ENCODE assay signal across 9 cellular contexts in genomic region chr14:38207830-38208815, GRCh38. TPM values are rescaled to one million over a fixed set of nuclear protein-coding genes. Genes with fewer than 3 reads are reported as not detected.
A peak's percentile ranks its signal among the peaks of the same experiment; 100 is the strongest.
DNase-seq lines count a peak whose midpoint lies in the region; ATAC-seq and TF ChIP-seq lines count a peak whose summit lies in the region.
"Had no signal": no experiment of that assay in that cellular context is flagged by ENCODE, and none has a peak within 500 bp of the region (broad histone marks: within the 10 kb centered on the region; RNA-seq: fewer than 3 reads in every experiment).

A gene with protein sequence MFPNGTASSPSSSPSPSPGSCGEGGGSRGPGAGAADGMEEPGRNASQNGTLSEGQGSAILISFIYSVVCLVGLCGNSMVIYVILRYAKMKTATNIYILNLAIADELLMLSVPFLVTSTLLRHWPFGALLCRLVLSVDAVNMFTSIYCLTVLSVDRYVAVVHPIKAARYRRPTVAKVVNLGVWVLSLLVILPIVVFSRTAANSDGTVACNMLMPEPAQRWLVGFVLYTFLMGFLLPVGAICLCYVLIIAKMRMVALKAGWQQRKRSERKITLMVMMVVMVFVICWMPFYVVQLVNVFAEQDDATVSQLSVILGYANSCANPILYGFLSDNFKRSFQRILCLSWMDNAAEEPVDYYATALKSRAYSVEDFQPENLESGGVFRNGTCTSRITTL (plus strand): TSS chr14:38207904. CDS start chr14:38209390, 1,486 bp downstream.

- peak within 1 kb of the TSS; percentile 14 for H2AFZ ChIP-seq in hepatocyte

- H3K36me3 ChIP-seq in hepatocyte (replicated peaks; ENCODE audit: insufficient read depth, low read depth) (no peaks in the 10 kb centered on the region), gastrocnemius medialis (no peaks in the 10 kb centered on the region)

- DNase-seq in ELR (ENCODE audit: low read depth) (peak; percentile 59), WTC11 (ENCODE audit: low spot score) (peak; percentile 38), hepatocyte (ENCODE audit: low spot score) (peak; percentile 84), gastrocnemius medialis (no peak), cortex of kidney (lab: John Stamatoyannopoulos, UW) (no peak), globus pallidus (ENCODE audit: low spot score) (no peak), NOMO-1 treated with dmso at 0.1 percent for 144 hours (lab: John Stamatoyannopoulos, UW; ENCODE audit: unreplicated experiment) (no peak)
- DNase-seq: erythroblast had no signal

- ATAC-seq in WTC11 (peak; percentile 4), gastrocnemius medialis (no peak), HG02763 (IDR thresholded peaks at IDR 0.05; ENCODE audit: unreplicated experiment) (no peak)

- peak within 1 kb of the TSS; percentile 89 for H3K4me2 ChIP-seq in hepatocyte

- TF ChIP-seq POLR2A in gastrocnemius medialis (IDR thresholded peaks at IDR 0.05) = no peak

- in situ Hi-C loops in gastrocnemius medialis (cut with MboI; ENCODE audit: low sequenced_read_pairs in 4 of 4) = no loop called here

- H3K27ac ChIP-seq in hepatocyte (peak within 1 kb of the TSS; percentile 98), gastrocnemius medialis (no peak within 1 kb of the TSS)

- CTCF ChIA-PET in WTC11 (lab: Charles Lee) = interaction anchor here (0.5 to 1.7 kb wide), 6 partner anchors 41 to 392 kb away, joined by 3 to 8 read pairs (median 4); partner anchors contain the start of gene CLEC14A

- no peak for TF ChIP-seq CTCF in WTC11 (IDR thresholded peaks at IDR 0.05)
- no peak for TF ChIP-seq CTCF in hepatocyte (IDR thresholded peaks at IDR 0.05; ENCODE audit: poor library complexity)
- no peak for TF ChIP-seq CTCF in gastrocnemius medialis (IDR thresholded peaks at IDR 0.05 in 4 of 5, conservative IDR thresholded peaks at IDR 0.05 in 1 of 5)

- WGBS in hepatocyte (ENCODE audit: low lambda C conversion rate, missing lambda C conversion rate) = 2% methylated on average over 51 of the region's 51 CpGs

- H3K4me3 ChIP-seq in hepatocyte (peak within 1 kb of the TSS; percentile 41), gastrocnemius medialis (peak within 1 kb of the TSS; percentile 35 to 56 (median 50))

- H3K4me1 ChIP-seq in hepatocyte (ENCODE audit: insufficient read depth) (peaks cover 21% of the 10 kb centered on the region), gastrocnemius medialis (peaks cover 4 to 23% of the 10 kb centered on the region in 2 donors)

- peak within 1 kb of the TSS; percentile 67 for H3K4me3 Mint-ChIP-seq in WTC11

- peaks cover 89% of the 10 kb centered on the region for H3K27me3 Mint-ChIP-seq in WTC11 (ENCODE audit: low read depth)

- no peaks in the 10 kb centered on the region for H3K9me2 ChIP-seq in hepatocyte (replicated peaks; ENCODE audit: insufficient read depth)

- H3K79me2 ChIP-seq in hepatocyte = no peaks in the 10 kb centered on the region

- H4K20me1 ChIP-seq in hepatocyte (ENCODE audit: insufficient read depth, poor library complexity, severe bottlenecking) = no peaks in the 10 kb centered on the region

- H3K4me1 Mint-ChIP-seq in WTC11 = peaks cover 46% of the 10 kb centered on the region

- intact Hi-C loops in gastrocnemius medialis (cut with DNase I; ENCODE audit: low total_unique reads) = no loop called here

- no peak within 1 kb of the TSS for H3K27ac Mint-ChIP-seq in WTC11

- peaks cover 49% of the 10 kb centered on the region for H3K27me3 ChIP-seq in hepatocyte
- H3K27me3 ChIP-seq in gastrocnemius medialis = peaks cover 8 to 56% (median 35%) of the 10 kb centered on the region in 3 donors

- H3K36me3 Mint-ChIP-seq in WTC11 = peaks cover 2% of the 10 kb centered on the region; the same call in 1 of the 2 replicates

- peaks cover 7% of the 10 kb centered on the region for H3K9me3 Mint-ChIP-seq in WTC11

- POLR2A ChIA-PET in WTC11 (lab: Charles Lee) = interaction anchor here (0.5 to 1.8 kb wide), 8 partner anchors 9 to 1036 kb away, joined by 3 to 7 read pairs (median 3); partner anchors contain the start of gene SLC25A21

- H3K9me3 ChIP-seq in hepatocyte (ENCODE audit: low read depth) = no peaks in the 10 kb centered on the region
- no peaks in the 10 kb centered on the region for H3K9me3 ChIP-seq in gastrocnemius medialis

TF ChIP-seq in WTC11, 78 proteins besides CTCF, POLR2A, EP300 and RAD21 (continues in another document):
- TF ChIP-seq ZNF219 (CRISPR knock-in tag; IDR thresholded peaks at IDR 0.05; ENCODE audit: borderline replicate concordance) = no peak
- TF ChIP-seq, protein P1, sequence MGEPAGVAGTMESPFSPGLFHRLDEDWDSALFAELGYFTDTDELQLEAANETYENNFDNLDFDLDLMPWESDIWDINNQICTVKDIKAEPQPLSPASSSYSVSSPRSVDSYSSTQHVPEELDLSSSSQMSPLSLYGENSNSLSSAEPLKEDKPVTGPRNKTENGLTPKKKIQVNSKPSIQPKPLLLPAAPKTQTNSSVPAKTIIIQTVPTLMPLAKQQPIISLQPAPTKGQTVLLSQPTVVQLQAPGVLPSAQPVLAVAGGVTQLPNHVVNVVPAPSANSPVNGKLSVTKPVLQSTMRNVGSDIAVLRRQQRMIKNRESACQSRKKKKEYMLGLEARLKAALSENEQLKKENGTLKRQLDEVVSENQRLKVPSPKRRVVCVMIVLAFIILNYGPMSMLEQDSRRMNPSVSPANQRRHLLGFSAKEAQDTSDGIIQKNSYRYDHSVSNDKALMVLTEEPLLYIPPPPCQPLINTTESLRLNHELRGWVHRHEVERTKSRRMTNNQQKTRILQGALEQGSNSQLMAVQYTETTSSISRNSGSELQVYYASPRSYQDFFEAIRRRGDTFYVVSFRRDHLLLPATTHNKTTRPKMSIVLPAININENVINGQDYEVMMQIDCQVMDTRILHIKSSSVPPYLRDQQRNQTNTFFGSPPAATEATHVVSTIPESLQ (CRISPR knock-in tag; IDR thresholded peaks at IDR 0.05) = no peak
- TF ChIP-seq GRHL2 (CRISPR knock-in tag; IDR thresholded peaks at IDR 0.05; ENCODE audit: insufficient replicate concordance, severe bottlenecking) = no peak
- TF ChIP-seq ARID4B (CRISPR knock-in tag; IDR thresholded peaks at IDR 0.05; ENCODE audit: borderline replicate concordance) = no peak
- peak; percentile 90 for TF ChIP-seq ZMAT4 (CRISPR knock-in tag; IDR thresholded peaks at IDR 0.05)
- TF ChIP-seq, protein P2, sequence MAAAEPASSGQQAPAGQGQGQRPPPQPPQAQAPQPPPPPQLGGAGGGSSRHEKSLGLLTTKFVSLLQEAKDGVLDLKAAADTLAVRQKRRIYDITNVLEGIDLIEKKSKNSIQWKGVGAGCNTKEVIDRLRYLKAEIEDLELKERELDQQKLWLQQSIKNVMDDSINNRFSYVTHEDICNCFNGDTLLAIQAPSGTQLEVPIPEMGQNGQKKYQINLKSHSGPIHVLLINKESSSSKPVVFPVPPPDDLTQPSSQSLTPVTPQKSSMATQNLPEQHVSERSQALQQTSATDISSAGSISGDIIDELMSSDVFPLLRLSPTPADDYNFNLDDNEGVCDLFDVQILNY (CRISPR knock-in tag; IDR thresholded peaks at IDR 0.05) = no peak
- TF ChIP-seq ATF3 (CRISPR knock-in tag; conservative IDR thresholded peaks at IDR 0.05) = no peak; the same call in 1 of the 2 replicates

RNA-seq across cellular contexts. Expression of the gene that starts here (rescaled TPM):
- total RNA-seq in WTC11 (2021) (1.7 to 1.9 TPM (median 1.7 TPM) in 3 replicates), hepatocyte (6.0 and 7.3 TPM in 2 replicates), gastrocnemius medialis (under 1 TPM in 3 of 4 donors, not detected in 1; 0.16 to 0.83 (median 0.33) TPM)
- 2.8 and 7.1 TPM in 2 replicates for polyA plus RNA-seq in hepatocyte

Comparison
In these comparisons a context has a peak if more than half of its experiments do, and no peak if none do; other contexts are left out.
1. DNase-seq: peak in ELR (single experiment), WTC11 (single experiment) and hepatocyte (single experiment); none in gastrocnemius medialis (0 of 2), cortex of kidney (single experiment), globus pallidus (single experiment) and NOMO-1 treated with dmso at 0.1 percent for 144 hours (single experiment).